Comparison of ENCODE assay signal across 2 cellular contexts in genomic region chr11:93740031-93740801, GRCh38.
TF ChIP-seq lines count a peak whose summit lies in the region.

No MANE protein-coding gene starts in this region.

TF ChIP-seq in A549, 52 proteins besides CTCF, POLR2A, EP300 and RAD21 (continued from another document):
- TF ChIP-seq, protein P1, sequence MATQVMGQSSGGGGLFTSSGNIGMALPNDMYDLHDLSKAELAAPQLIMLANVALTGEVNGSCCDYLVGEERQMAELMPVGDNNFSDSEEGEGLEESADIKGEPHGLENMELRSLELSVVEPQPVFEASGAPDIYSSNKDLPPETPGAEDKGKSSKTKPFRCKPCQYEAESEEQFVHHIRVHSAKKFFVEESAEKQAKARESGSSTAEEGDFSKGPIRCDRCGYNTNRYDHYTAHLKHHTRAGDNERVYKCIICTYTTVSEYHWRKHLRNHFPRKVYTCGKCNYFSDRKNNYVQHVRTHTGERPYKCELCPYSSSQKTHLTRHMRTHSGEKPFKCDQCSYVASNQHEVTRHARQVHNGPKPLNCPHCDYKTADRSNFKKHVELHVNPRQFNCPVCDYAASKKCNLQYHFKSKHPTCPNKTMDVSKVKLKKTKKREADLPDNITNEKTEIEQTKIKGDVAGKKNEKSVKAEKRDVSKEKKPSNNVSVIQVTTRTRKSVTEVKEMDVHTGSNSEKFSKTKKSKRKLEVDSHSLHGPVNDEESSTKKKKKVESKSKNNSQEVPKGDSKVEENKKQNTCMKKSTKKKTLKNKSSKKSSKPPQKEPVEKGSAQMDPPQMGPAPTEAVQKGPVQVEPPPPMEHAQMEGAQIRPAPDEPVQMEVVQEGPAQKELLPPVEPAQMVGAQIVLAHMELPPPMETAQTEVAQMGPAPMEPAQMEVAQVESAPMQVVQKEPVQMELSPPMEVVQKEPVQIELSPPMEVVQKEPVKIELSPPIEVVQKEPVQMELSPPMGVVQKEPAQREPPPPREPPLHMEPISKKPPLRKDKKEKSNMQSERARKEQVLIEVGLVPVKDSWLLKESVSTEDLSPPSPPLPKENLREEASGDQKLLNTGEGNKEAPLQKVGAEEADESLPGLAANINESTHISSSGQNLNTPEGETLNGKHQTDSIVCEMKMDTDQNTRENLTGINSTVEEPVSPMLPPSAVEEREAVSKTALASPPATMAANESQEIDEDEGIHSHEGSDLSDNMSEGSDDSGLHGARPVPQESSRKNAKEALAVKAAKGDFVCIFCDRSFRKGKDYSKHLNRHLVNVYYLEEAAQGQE (IDR thresholded peaks at IDR 0.05), result no peak
- TF ChIP-seq SMC3 (IDR thresholded peaks at IDR 0.05), result no peak
- no peak for TF ChIP-seq KDM1A (IDR thresholded peaks at IDR 0.05; ENCODE audit: low read depth)
- TF ChIP-seq NPAS2 (CRISPR knock-in tag; IDR thresholded peaks at IDR 0.05; ENCODE audit: borderline replicate concordance), result no peak

TF ChIP-seq in liver, 16 proteins besides CTCF, POLR2A, EP300 and RAD21 (continued from another document):
- TF ChIP-seq, protein P2, sequence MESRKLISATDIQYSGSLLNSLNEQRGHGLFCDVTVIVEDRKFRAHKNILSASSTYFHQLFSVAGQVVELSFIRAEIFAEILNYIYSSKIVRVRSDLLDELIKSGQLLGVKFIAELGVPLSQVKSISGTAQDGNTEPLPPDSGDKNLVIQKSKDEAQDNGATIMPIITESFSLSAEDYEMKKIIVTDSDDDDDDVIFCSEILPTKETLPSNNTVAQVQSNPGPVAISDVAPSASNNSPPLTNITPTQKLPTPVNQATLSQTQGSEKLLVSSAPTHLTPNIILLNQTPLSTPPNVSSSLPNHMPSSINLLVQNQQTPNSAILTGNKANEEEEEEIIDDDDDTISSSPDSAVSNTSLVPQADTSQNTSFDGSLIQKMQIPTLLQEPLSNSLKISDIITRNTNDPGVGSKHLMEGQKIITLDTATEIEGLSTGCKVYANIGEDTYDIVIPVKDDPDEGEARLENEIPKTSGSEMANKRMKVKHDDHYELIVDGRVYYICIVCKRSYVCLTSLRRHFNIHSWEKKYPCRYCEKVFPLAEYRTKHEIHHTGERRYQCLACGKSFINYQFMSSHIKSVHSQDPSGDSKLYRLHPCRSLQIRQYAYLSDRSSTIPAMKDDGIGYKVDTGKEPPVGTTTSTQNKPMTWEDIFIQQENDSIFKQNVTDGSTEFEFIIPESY (IDR thresholded peaks at IDR 0.05), result no peak
- no peak for TF ChIP-seq JUND (IDR thresholded peaks at IDR 0.05)
- no peak for TF ChIP-seq GABPA (IDR thresholded peaks at IDR 0.05 in 1 of 2, conservative IDR thresholded peaks at IDR 0.05 in 1 of 2)
- TF ChIP-seq EGR1 (IDR thresholded peaks at IDR 0.05; ENCODE audit: low read depth in 2 of 2), result no peak
- TF ChIP-seq ATF3 (IDR thresholded peaks at IDR 0.05), result no peak
- TF ChIP-seq, protein P3, sequence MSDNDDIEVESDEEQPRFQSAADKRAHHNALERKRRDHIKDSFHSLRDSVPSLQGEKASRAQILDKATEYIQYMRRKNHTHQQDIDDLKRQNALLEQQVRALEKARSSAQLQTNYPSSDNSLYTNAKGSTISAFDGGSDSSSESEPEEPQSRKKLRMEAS (IDR thresholded peaks at IDR 0.05), result no peak
- TF ChIP-seq TAF1 (conservative IDR thresholded peaks at IDR 0.05), result no peak
- TF ChIP-seq HNF4A (conservative IDR thresholded peaks at IDR 0.05), result no peak
